ENCODE assay signal across 29 cellular contexts in the genomic region with DNA sequence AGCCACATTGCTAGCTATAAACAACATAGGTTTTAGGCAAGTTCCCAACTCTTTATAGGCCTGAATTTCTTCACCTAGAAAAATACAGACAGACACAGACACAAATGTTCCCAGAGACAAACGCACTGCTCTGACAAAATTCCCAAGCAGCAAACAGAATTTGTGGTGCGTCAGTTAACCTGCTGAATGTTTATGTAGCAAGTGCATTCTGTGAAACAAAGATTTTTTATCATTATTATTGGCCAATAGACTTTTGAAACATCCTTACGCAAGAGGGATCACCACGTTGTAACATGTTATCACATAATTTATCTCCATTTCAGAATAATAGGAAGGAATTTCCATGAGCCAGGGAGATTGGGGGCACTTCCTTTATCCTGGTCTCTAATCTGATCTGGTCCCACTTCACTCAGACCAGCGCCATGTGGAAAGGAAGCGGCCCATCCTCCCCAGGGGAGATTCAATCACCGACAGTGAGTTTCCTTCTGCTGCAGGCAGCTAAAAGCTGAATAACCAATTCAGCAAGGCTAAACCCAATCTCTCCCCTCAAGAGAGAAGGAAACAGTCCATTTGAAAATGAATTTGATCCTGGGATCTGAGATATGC.
"Had no signal": no experiment of that assay in that cellular context is flagged by ENCODE, and none has a peak within 500 bp of the region (broad histone marks: within the 10 kb centered on the region; RNA-seq: fewer than 3 reads in every experiment).

No MANE protein-coding gene starts in this region.

- H3K27me3 ChIP-seq: esophagus squamous epithelium, heart right ventricle, left lung, neural progenitor cell, right atrium auricular region, transverse colon, uterus had no signal

- H3K9ac ChIP-seq: neural progenitor cell had no signal

- H3K27me3 Mint-ChIP-seq: activated naive CD8-positive, alpha-beta T cell treated with anti-CD3 and anti-CD28 coated beads for 36 hours; T-helper 17 cell had no signal

- FAIRE-seq: astrocyte had no signal

- H3K4me3 ChIP-seq: esophagus squamous epithelium, heart right ventricle, left lung, lung, neural progenitor cell, right atrium auricular region, transverse colon, uterus had no signal

- H3K4me3 Mint-ChIP-seq: activated naive CD4-positive, alpha-beta T cell treated with anti-CD3 and anti-CD28 coated beads for 36 hours; activated naive CD8-positive, alpha-beta T cell treated with anti-CD3 and anti-CD28 coated beads for 36 hours; endodermal cell; natural killer cell; neural progenitor cell; T-helper 17 cell had no signal

- H3K27ac Mint-ChIP-seq: activated naive CD4-positive, alpha-beta T cell treated with anti-CD3 and anti-CD28 coated beads for 36 hours; activated naive CD8-positive, alpha-beta T cell treated with anti-CD3 and anti-CD28 coated beads for 36 hours; endodermal cell; natural killer cell; neural progenitor cell; T-helper 17 cell had no signal

- H3K4me1 ChIP-seq: esophagus squamous epithelium, left lung, neural progenitor cell, right atrium auricular region, transverse colon, uterus had no signal

- H2AFZ ChIP-seq: neural progenitor cell had no signal

- H3K9me3 ChIP-seq: esophagus squamous epithelium, heart right ventricle, left lung, right atrium auricular region, transverse colon, uterus had no signal

- H3K4me2 ChIP-seq: neural progenitor cell had no signal

- DNase-seq: activated CD4-positive, alpha-beta T cell treated with anti-CD3 and anti-CD28 coated beads for 48 hours; activated CD4-positive, alpha-beta T cell treated with anti-CD3 and anti-CD28 coated beads, Interleukin-2, amount 50 U/mL, for 48 hours; activated CD8-positive, alpha-beta memory T cell treated with anti-CD3 and anti-CD28 coated beads for 24 hours; activated effector memory CD4-positive, alpha-beta T cell treated with Interleukin-2 at 50 U/mL for 16 hours; activated naive CD4-positive, alpha-beta T cell treated with anti-CD3 and anti-CD28 coated beads for 36 hours; activated naive CD8-positive, alpha-beta T cell treated with anti-CD3 and anti-CD28 coated beads for 36 hours; amniotic stem cell; central memory CD4-positive, alpha-beta T cell; endodermal cell; esophagus squamous epithelium; heart right ventricle; kidney glomerular epithelial cell; left lung; mesendoderm; natural killer cell; stimulated activated CD4-positive, alpha-beta T cell treated with anti-CD3 and anti-CD28 coated beads, Interleukin-15, amount 100 ng/mL, for 24 hours; stimulated activated CD4-positive, alpha-beta T cell treated with anti-CD3 and anti-CD28 coated beads, Interleukin-2, amount 100 ng/mL, for 24 hours; stimulated activated naive CD4-positive, alpha-beta T cell; T-helper 17 cell; T1000; transverse colon; uterus; WERI-Rb-1 had no signal

- ATAC-seq: activated CD4-positive, CD25-positive, alpha-beta regulatory T cell treated with anti-CD3 and anti-CD28 coated beads, Interleukin-2, amount 50 U/mL, for 24 hours; heart right ventricle; left lung; natural killer cell; T-helper 17 cell had no signal

- H3K9me3 Mint-ChIP-seq: endodermal cell had no signal

- H3K27ac ChIP-seq: epithelial cell of prostate, esophagus squamous epithelium, heart right ventricle, left lung, neural progenitor cell, right atrium auricular region, transverse colon, uterus, WERI-Rb-1 had no signal

- H3K4me1 Mint-ChIP-seq: activated naive CD8-positive, alpha-beta T cell treated with anti-CD3 and anti-CD28 coated beads for 36 hours; endodermal cell; natural killer cell; neural progenitor cell; T-helper 17 cell had no signal

- H3K36me3 Mint-ChIP-seq: activated naive CD8-positive, alpha-beta T cell treated with anti-CD3 and anti-CD28 coated beads for 36 hours; natural killer cell; neural progenitor cell had no signal

- H3K36me3 ChIP-seq: esophagus squamous epithelium, heart right ventricle, left lung, neural progenitor cell, right atrium auricular region, transverse colon, uterus, WERI-Rb-1 had no signal
